ENCODE assay signal across 1 cellular context in the genomic region with DNA sequence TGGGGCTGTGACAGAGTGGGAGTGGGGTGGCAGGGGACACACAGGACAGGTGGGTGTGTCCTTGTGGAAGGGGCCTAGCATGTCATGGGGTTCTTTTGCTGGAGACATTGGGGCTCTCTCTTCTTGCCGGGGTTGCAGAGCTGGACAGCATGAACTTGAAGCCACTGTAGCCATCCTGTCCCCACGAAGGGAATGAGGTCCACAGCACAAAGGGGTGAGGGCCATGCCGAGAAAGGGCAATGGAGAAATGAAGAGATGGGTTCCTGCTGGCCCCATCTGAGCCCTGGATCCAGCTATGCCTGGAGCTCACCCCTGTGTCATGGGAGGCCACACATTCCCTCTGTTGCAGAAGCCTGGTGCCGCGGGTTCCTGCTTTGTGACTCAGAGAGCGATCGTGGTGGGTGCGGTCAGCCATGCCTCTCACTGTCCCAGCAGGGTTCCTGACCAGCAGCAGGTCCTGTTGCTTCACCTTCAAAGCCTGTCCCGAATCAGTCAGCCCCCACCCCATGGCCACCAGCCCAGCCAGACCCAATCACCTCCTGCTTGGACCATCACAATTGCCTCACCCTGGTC.
TF ChIP-seq lines count a peak whose summit lies in the region.

No MANE protein-coding gene starts in this region.

TF ChIP-seq in K562, 482 proteins besides CTCF, POLR2A, EP300 and RAD21 (continued from another document and continues in another):
- 0 out of 2 replicates have a peak, but pooled peaks have one; percentile 20 for TF ChIP-seq CBFA2T3 (IDR thresholded peaks at IDR 0.05)
- TF ChIP-seq EGR1 (conservative IDR thresholded peaks at IDR 0.05): no peak
- TF ChIP-seq SMAD1 (IDR thresholded peaks at IDR 0.05; ENCODE audit: low read depth, low read length, partially characterized antibody): no peak
- TF ChIP-seq, protein P1, sequence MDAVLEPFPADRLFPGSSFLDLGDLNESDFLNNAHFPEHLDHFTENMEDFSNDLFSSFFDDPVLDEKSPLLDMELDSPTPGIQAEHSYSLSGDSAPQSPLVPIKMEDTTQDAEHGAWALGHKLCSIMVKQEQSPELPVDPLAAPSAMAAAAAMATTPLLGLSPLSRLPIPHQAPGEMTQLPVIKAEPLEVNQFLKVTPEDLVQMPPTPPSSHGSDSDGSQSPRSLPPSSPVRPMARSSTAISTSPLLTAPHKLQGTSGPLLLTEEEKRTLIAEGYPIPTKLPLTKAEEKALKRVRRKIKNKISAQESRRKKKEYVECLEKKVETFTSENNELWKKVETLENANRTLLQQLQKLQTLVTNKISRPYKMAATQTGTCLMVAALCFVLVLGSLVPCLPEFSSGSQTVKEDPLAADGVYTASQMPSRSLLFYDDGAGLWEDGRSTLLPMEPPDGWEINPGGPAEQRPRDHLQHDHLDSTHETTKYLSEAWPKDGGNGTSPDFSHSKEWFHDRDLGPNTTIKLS (IDR thresholded peaks at IDR 0.05; ENCODE audit: borderline replicate concordance, low read depth): no peak
- TF ChIP-seq TAF9B (IDR thresholded peaks at IDR 0.05; ENCODE audit: partially characterized antibody): no peak
- TF ChIP-seq, protein P2, sequence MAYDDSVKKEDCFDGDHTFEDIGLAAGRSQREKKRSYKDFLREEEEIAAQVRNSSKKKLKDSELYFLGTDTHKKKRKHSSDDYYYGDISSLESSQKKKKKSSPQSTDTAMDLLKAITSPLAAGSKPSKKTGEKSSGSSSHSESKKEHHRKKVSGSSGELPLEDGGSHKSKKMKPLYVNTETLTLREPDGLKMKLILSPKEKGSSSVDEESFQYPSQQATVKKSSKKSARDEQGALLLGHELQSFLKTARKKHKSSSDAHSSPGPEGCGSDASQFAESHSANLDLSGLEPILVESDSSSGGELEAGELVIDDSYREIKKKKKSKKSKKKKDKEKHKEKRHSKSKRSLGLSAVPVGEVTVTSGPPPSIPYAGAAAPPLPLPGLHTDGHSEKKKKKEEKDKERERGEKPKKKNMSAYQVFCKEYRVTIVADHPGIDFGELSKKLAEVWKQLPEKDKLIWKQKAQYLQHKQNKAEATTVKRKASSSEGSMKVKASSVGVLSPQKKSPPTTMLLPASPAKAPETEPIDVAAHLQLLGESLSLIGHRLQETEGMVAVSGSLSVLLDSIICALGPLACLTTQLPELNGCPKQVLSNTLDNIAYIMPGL (CRISPR knock-in tag; IDR thresholded peaks at IDR 0.05): no peak
- no peak for TF ChIP-seq PCBP1 (IDR thresholded peaks at IDR 0.05; ENCODE audit: low read depth, low read length, poor library complexity, severe bottlenecking)
- no peak for TF ChIP-seq ZNF324 (CRISPR knock-in tag; IDR thresholded peaks at IDR 0.05)
- no peak for TF ChIP-seq ZNF140 (CRISPR knock-in tag; IDR thresholded peaks at IDR 0.05)
- TF ChIP-seq FOSL1 (tag; conservative IDR thresholded peaks at IDR 0.05): peak; percentile 51
- TF ChIP-seq ZNF232 (CRISPR knock-in tag; IDR thresholded peaks at IDR 0.05): no peak
- TF ChIP-seq HMG20A (CRISPR knock-in tag; conservative IDR thresholded peaks at IDR 0.05): no peak
- TF ChIP-seq SMAD4 (CRISPR knock-in tag; conservative IDR thresholded peaks at IDR 0.05): peak; percentile 71; the same call in 1 of the 2 replicates
- no peak for TF ChIP-seq HIVEP1 (CRISPR knock-in tag; IDR thresholded peaks at IDR 0.05)
- TF ChIP-seq ETV1 (tag; conservative IDR thresholded peaks at IDR 0.05; ENCODE audit: low read depth): no peak
- 0 out of 2 replicates have a peak, but pooled peaks have one; percentile 7 for TF ChIP-seq BCL6 (CRISPR knock-in tag; IDR thresholded peaks at IDR 0.05)
- TF ChIP-seq, protein P3, sequence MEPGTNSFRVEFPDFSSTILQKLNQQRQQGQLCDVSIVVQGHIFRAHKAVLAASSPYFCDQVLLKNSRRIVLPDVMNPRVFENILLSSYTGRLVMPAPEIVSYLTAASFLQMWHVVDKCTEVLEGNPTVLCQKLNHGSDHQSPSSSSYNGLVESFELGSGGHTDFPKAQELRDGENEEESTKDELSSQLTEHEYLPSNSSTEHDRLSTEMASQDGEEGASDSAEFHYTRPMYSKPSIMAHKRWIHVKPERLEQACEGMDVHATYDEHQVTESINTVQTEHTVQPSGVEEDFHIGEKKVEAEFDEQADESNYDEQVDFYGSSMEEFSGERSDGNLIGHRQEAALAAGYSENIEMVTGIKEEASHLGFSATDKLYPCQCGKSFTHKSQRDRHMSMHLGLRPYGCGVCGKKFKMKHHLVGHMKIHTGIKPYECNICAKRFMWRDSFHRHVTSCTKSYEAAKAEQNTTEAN (CRISPR knock-in tag; IDR thresholded peaks at IDR 0.05): no peak
- TF ChIP-seq MAFG (tag; conservative IDR thresholded peaks at IDR 0.05): no peak
- no peak for TF ChIP-seq EZH2 (IDR thresholded peaks at IDR 0.05; ENCODE audit: borderline replicate concordance, low read depth, low read length)
- TF ChIP-seq ARHGAP35 (IDR thresholded peaks at IDR 0.05; ENCODE audit: partially characterized antibody): no peak
- TF ChIP-seq, protein P4, sequence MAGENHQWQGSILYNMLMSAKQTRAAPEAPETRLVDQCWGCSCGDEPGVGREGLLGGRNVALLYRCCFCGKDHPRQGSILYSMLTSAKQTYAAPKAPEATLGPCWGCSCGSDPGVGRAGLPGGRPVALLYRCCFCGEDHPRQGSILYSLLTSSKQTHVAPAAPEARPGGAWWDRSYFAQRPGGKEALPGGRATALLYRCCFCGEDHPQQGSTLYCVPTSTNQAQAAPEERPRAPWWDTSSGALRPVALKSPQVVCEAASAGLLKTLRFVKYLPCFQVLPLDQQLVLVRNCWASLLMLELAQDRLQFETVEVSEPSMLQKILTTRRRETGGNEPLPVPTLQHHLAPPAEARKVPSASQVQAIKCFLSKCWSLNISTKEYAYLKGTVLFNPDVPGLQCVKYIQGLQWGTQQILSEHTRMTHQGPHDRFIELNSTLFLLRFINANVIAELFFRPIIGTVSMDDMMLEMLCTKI (IDR thresholded peaks at IDR 0.05; ENCODE audit: partially characterized antibody): no peak
- TF ChIP-seq FOXA1 (IDR thresholded peaks at IDR 0.05; ENCODE audit: borderline replicate concordance): no peak
- TF ChIP-seq, protein P5, sequence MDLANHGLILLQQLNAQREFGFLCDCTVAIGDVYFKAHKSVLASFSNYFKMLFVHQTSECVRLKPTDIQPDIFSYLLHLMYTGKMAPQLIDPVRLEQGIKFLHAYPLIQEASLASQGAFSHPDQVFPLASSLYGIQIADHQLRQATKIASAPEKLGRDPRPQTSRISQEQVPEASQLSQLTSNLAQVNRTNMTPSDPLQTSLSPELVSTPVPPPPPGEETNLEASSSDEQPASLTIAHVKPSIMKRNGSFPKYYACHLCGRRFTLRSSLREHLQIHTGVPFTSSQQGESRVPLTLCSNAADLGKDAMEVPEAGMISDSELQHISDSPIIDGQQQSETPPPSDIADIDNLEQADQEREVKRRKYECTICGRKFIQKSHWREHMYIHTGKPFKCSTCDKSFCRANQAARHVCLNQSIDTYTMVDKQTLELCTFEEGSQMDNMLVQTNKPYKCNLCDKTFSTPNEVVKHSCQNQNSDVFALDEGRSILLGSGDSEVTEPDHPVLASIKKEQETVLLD (IDR thresholded peaks at IDR 0.05): no peak
- TF ChIP-seq ZKSCAN1 (IDR thresholded peaks at IDR 0.05; ENCODE audit: low read depth, low read length): no peak
- TF ChIP-seq ETV6 (IDR thresholded peaks at IDR 0.05; ENCODE audit: borderline replicate concordance in 1 of 2, low read depth in 2 of 2, low read length in 1 of 2): no peak; a peak in 1 of 4 replicates
- TF ChIP-seq ETV6 (CRISPR knock-in tag; IDR thresholded peaks at IDR 0.05; ENCODE audit: borderline replicate concordance): no peak
- peak; percentile 89 for TF ChIP-seq CEBPG (CRISPR knock-in tag; IDR thresholded peaks at IDR 0.05)
- peak; percentile 79 to 88 for TF ChIP-seq CEBPG (tag; conservative IDR thresholded peaks at IDR 0.05 in 1 of 2, IDR thresholded peaks at IDR 0.05 in 1 of 2)
- TF ChIP-seq POLR2G (IDR thresholded peaks at IDR 0.05; ENCODE audit: low read depth, low read length): 0 out of 2 replicates have a peak, but pooled peaks have one; percentile 6
- no peak for TF ChIP-seq ATF1 (CRISPR knock-in tag; IDR thresholded peaks at IDR 0.05)
- no peak for TF ChIP-seq ATF1 (tag; IDR thresholded peaks at IDR 0.05)
- TF ChIP-seq HDGF (IDR thresholded peaks at IDR 0.05): no peak
- no peak for TF ChIP-seq MECOM (CRISPR knock-in tag; IDR thresholded peaks at IDR 0.05)
- TF ChIP-seq, protein P6, sequence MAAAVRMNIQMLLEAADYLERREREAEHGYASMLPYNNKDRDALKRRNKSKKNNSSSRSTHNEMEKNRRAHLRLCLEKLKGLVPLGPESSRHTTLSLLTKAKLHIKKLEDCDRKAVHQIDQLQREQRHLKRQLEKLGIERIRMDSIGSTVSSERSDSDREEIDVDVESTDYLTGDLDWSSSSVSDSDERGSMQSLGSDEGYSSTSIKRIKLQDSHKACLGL (CRISPR knock-in tag; IDR thresholded peaks at IDR 0.05; ENCODE audit: borderline replicate concordance, poor library complexity, severe bottlenecking): peak; percentile 20
- TF ChIP-seq MAFF (IDR thresholded peaks at IDR 0.05; ENCODE audit: low read length): no peak
- peak; percentile 64; the same call in 1 of the 2 replicates for TF ChIP-seq ZBTB7A (IDR thresholded peaks at IDR 0.05; ENCODE audit: borderline replicate concordance, control insufficient read depth, low read depth, low read length)
- TF ChIP-seq ZNF121 (CRISPR knock-in tag; conservative IDR thresholded peaks at IDR 0.05): no peak
- TF ChIP-seq HMG20B (CRISPR knock-in tag; IDR thresholded peaks at IDR 0.05): 0 out of 2 replicates have a peak, but pooled peaks have one; percentile 49
- no peak for TF ChIP-seq ZNF274 (IDR thresholded peaks at IDR 0.05; ENCODE audit: borderline replicate concordance, low read depth, low read length)
- TF ChIP-seq, protein P7, sequence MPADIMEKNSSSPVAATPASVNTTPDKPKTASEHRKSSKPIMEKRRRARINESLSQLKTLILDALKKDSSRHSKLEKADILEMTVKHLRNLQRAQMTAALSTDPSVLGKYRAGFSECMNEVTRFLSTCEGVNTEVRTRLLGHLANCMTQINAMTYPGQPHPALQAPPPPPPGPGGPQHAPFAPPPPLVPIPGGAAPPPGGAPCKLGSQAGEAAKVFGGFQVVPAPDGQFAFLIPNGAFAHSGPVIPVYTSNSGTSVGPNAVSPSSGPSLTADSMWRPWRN (IDR thresholded peaks at IDR 0.05; ENCODE audit: low read depth): no peak
- TF ChIP-seq, protein P8, sequence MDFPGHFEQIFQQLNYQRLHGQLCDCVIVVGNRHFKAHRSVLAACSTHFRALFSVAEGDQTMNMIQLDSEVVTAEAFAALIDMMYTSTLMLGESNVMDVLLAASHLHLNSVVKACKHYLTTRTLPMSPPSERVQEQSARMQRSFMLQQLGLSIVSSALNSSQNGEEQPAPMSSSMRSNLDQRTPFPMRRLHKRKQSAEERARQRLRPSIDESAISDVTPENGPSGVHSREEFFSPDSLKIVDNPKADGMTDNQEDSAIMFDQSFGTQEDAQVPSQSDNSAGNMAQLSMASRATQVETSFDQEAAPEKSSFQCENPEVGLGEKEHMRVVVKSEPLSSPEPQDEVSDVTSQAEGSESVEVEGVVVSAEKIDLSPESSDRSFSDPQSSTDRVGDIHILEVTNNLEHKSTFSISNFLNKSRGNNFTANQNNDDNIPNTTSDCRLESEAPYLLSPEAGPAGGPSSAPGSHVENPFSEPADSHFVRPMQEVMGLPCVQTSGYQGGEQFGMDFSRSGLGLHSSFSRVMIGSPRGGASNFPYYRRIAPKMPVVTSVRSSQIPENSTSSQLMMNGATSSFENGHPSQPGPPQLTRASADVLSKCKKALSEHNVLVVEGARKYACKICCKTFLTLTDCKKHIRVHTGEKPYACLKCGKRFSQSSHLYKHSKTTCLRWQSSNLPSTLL (IDR thresholded peaks at IDR 0.05): no peak
- TF ChIP-seq, protein P9, sequence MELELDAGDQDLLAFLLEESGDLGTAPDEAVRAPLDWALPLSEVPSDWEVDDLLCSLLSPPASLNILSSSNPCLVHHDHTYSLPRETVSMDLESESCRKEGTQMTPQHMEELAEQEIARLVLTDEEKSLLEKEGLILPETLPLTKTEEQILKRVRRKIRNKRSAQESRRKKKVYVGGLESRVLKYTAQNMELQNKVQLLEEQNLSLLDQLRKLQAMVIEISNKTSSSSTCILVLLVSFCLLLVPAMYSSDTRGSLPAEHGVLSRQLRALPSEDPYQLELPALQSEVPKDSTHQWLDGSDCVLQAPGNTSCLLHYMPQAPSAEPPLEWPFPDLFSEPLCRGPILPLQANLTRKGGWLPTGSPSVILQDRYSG (tag; conservative IDR thresholded peaks at IDR 0.05; ENCODE audit: low read depth): peak; percentile 34; the same call in 1 of the 2 replicates
- 0 out of 2 replicates have a peak, but pooled peaks have one; percentile 20 for TF ChIP-seq PTRF (tag; IDR thresholded peaks at IDR 0.05)
- TF ChIP-seq LARP7 (IDR thresholded peaks at IDR 0.05): no peak
- no peak for TF ChIP-seq NR3C1 (CRISPR knock-in tag; IDR thresholded peaks at IDR 0.05)
- TF ChIP-seq NR1H2 (CRISPR knock-in tag; IDR thresholded peaks at IDR 0.05): no peak
- TF ChIP-seq, protein P10, sequence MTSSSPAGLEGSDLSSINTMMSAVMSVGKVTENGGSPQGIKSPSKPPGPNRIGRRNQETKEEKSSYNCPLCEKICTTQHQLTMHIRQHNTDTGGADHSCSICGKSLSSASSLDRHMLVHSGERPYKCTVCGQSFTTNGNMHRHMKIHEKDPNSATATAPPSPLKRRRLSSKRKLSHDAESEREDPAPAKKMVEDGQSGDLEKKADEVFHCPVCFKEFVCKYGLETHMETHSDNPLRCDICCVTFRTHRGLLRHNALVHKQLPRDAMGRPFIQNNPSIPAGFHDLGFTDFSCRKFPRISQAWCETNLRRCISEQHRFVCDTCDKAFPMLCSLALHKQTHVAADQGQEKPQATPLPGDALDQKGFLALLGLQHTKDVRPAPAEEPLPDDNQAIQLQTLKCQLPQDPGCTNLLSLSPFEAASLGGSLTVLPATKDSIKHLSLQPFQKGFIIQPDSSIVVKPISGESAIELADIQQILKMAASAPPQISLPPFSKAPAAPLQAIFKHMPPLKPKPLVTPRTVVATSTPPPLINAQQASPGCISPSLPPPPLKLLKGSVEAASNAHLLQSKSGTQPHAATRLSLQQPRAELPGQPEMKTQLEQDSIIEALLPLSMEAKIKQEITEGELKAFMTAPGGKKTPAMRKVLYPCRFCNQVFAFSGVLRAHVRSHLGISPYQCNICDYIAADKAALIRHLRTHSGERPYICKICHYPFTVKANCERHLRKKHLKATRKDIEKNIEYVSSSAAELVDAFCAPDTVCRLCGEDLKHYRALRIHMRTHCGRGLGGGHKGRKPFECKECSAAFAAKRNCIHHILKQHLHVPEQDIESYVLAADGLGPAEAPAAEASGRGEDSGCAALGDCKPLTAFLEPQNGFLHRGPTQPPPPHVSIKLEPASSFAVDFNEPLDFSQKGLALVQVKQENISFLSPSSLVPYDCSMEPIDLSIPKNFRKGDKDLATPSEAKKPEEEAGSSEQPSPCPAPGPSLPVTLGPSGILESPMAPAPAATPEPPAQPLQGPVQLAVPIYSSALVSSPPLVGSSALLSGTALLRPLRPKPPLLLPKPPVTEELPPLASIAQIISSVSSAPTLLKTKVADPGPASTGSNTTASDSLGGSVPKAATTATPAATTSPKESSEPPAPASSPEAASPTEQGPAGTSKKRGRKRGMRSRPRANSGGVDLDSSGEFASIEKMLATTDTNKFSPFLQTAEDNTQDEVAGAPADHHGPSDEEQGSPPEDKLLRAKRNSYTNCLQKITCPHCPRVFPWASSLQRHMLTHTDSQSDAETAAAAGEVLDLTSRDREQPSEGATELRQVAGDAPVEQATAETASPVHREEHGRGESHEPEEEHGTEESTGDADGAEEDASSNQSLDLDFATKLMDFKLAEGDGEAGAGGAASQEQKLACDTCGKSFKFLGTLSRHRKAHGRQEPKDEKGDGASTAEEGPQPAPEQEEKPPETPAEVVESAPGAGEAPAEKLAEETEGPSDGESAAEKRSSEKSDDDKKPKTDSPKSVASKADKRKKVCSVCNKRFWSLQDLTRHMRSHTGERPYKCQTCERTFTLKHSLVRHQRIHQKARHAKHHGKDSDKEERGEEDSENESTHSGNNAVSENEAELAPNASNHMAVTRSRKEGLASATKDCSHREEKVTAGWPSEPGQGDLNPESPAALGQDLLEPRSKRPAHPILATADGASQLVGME (CRISPR knock-in tag; IDR thresholded peaks at IDR 0.05): no peak
